Comparison of ENCODE assay signal across 21 cellular contexts in genomic region chr6:127471379-127472255, GRCh38. TPM values are rescaled to one million over a fixed set of nuclear protein-coding genes. Genes with fewer than 3 reads are reported as not detected.
DNase-seq lines count a peak whose midpoint lies in the region; ATAC-seq, FAIRE-seq and TF ChIP-seq lines count a peak whose summit lies in the region.
"Had no signal": no experiment of that assay in that cellular context is flagged by ENCODE, and none has a peak within 500 bp of the region (broad histone marks: within the 10 kb centered on the region; RNA-seq: fewer than 3 reads in every experiment).

No MANE protein-coding gene starts in this region.

- H3K4me2 ChIP-seq in GM23338: no peak overlapping the region

- no peaks in the 10 kb centered on the region for H3K9me2 ChIP-seq in GM23338 (ENCODE audit: insufficient read depth)

- H3K9me3 Mint-ChIP-seq in GM23338: no peaks in the 10 kb centered on the region; the same call in 2 of the 3 replicates

- H3K36me3 Mint-ChIP-seq in GM23338 (ENCODE audit: low read depth): peaks cover 32% of the 10 kb centered on the region

- no peak overlapping the region for H3K27ac ChIP-seq in GM23338 (ENCODE audit: low read depth)
- H3K27ac ChIP-seq: brain microvascular endothelial cell, parathyroid adenoma, thoracic aorta had no signal

- H3K27me3 Mint-ChIP-seq in GM23338 (ENCODE audit: insufficient read depth, low read depth, poor library complexity): peaks cover 2% of the 10 kb centered on the region

- H3K4me3 Mint-ChIP-seq in GM23338: no peak overlapping the region

- H3K79me2 ChIP-seq in GM23338 (replicated peaks; ENCODE audit: insufficient read depth): no peaks in the 10 kb centered on the region
- H3K79me2 ChIP-seq: parathyroid adenoma had no signal

- H3F3A ChIP-seq in GM23338 (replicated peaks; ENCODE audit: low read depth): no peaks in the 10 kb centered on the region

- H3K27ac Mint-ChIP-seq in GM23338: peak overlapping the region; percentile 16; the same call in 1 of the 2 replicates

- no peaks in the 10 kb centered on the region for H4K20me1 ChIP-seq in GM23338 (replicated peaks; ENCODE audit: insufficient read depth)

- peaks cover 6% of the 10 kb centered on the region for H3K36me3 ChIP-seq in GM23338 (ENCODE audit: insufficient read depth)
- H3K36me3 ChIP-seq: thoracic aorta had no signal

- no peak for TF ChIP-seq CTCF in GM23338 (conservative IDR thresholded peaks at IDR 0.05; ENCODE audit: low read depth in 2 of 2)

- no peak overlapping the region for H3K4me3 ChIP-seq in GM23338
- H3K4me3 ChIP-seq: thoracic aorta had no signal

- no peaks in the 10 kb centered on the region; the same call in 1 of the 2 replicates for H3K4me1 ChIP-seq in GM23338 (ENCODE audit: insufficient read depth)
- H3K4me1 ChIP-seq: Caco-2, parathyroid adenoma had no signal

- no peak for TF ChIP-seq POLR2A in GM12891 (IDR thresholded peaks at IDR 0.05; ENCODE audit: low read depth, low read length)

- H2AFZ ChIP-seq in GM23338: no peak overlapping the region
- H2AFZ ChIP-seq: parathyroid adenoma had no signal

- DNase-seq in GM12891 (ENCODE audit: insufficient read length, low spot score) (no peak), GM23338 (ENCODE audit: low spot score) (no peak), NAMALWA (ENCODE audit: low spot score) (peak; percentile 12), left kidney (ENCODE audit: low read depth, low spot score) (peak; percentile 11), 8988T (no peak), retina (no peak)
- DNase-seq in stimulated activated CD4-positive, alpha-beta T cell treated with anti-CD3 and anti-CD28 coated beads, Interleukin-1b, Interleukin-23, amount 100 ng/mL, for 48 hours: no peak
- DNase-seq: activated naive CD4-positive, alpha-beta T cell treated with anti-CD3 and anti-CD28 coated beads, Interleukin-2, amount 50 U/mL, for 16 hours; activated T-cell treated with anti-CD3 and anti-CD28 coated beads, Interleukin-2, amount 50 U/mL, for 1 hour; brain microvascular endothelial cell; Caco-2; cortex of kidney; NCI-H1048; NCI-H2107; NCI-H524 treated with DMSO at 0.1 percent for 48 hours had no signal

- peaks cover 7% of the 10 kb centered on the region for H3K4me1 Mint-ChIP-seq in GM23338

- no peaks in the 10 kb centered on the region for H3K27me3 ChIP-seq in GM23338 (ENCODE audit: insufficient read depth)
- H3K27me3 ChIP-seq: brain microvascular endothelial cell had no signal

- FAIRE-seq in GM12891 (lab: Jason Lieb, UNC): no peak
- FAIRE-seq: frontal cortex had no signal

- ATAC-seq in GM23338 (no peak), GM18861 (IDR thresholded peaks at IDR 0.05; ENCODE audit: unreplicated experiment) (no peak)
- ATAC-seq: Panc1, SK-N-SH treated with all-trans-retinoic acid at 6 μM for 48 hours had no signal

TF ChIP-seq in GM12891, 5 proteins besides CTCF, POLR2A, EP300 and RAD21:
- TF ChIP-seq SPI1 (IDR thresholded peaks at IDR 0.05; ENCODE audit: low read depth, low read length): peak; percentile 90
- TF ChIP-seq POU2F2 (IDR thresholded peaks at IDR 0.05; ENCODE audit: low read depth, low read length): no peak

TF ChIP-seq in GM23338, 12 proteins besides CTCF, POLR2A, EP300 and RAD21 (continues in another document):
- TF ChIP-seq ZNF462 (CRISPR knock-in tag; IDR thresholded peaks at IDR 0.05): no peak
- no peak for TF ChIP-seq CREB1 (CRISPR knock-in tag; IDR thresholded peaks at IDR 0.05; ENCODE audit: low read depth)
- no peak for TF ChIP-seq ZNF331 (CRISPR knock-in tag; IDR thresholded peaks at IDR 0.05; ENCODE audit: low read depth)
- no peak for TF ChIP-seq JUNB (IDR thresholded peaks at IDR 0.05; ENCODE audit: unreplicated experiment)
- no peak for TF ChIP-seq NANOG (IDR thresholded peaks at IDR 0.05; ENCODE audit: borderline replicate concordance)
- TF ChIP-seq STAT1 (IDR thresholded peaks at IDR 0.05; ENCODE audit: unreplicated experiment): no peak
- TF ChIP-seq EZH2phosphoT487 (IDR thresholded peaks at IDR 0.05; ENCODE audit: unreplicated experiment): no peak
- no peak for TF ChIP-seq ETS1 (IDR thresholded peaks at IDR 0.05)
- no peak for TF ChIP-seq POLR2AphosphoS5 (IDR thresholded peaks at IDR 0.05; ENCODE audit: low read depth)
- TF ChIP-seq ZNF114 (CRISPR knock-in tag; IDR thresholded peaks at IDR 0.05): no peak

RNA-seq across cellular contexts. Expression of gene KIAA0408, which starts 12.4 kb away (rescaled TPM):
- 0.76 TPM for polyA plus RNA-seq in GM12891 (2012; ENCODE audit: low read depth, missing spikeins)
- 4.0 and 7.6 TPM in 2 replicates for total RNA-seq in GM23338 (2014; rRNA removed; shearing (Covaris generic))
- polyA plus RNA-seq in GM23338 (2016; fragmentation: Nextera tagmentation; extraction: Ambion mirVana): 6.5 and 9.1 TPM in 2 replicates
- total RNA-seq: Caco-2 had no signal

Comparison
In these comparisons a context has a peak if more than half of its experiments do, and no peak if none do; other contexts are left out.
1. DNase-seq: peak in NAMALWA (single experiment) and left kidney (single experiment); none in GM12891 (single experiment), GM23338 (single experiment), 8988T (single experiment), stimulated activated CD4-positive, alpha-beta T cell treated with anti-CD3 and anti-CD28 coated beads, Interleukin-1b, Interleukin-23, amount 100 ng/mL, for 48 hours (single experiment) and retina (single experiment).